1 cellular context compared by ENCODE assay signal in genomic region chr5:142012792-142013388, GRCh38.
A peak's percentile ranks its signal among the peaks of the same experiment; 100 is the strongest.
TF ChIP-seq lines count a peak whose summit lies in the region.

Gene GNPDA1, minus strand, starts transcription at chr5:142013027. Its CDS starts 992 bp downstream, at chr5:142012035.

TF ChIP-seq in HepG2, 621 proteins besides CTCF, POLR2A, EP300 and RAD21 (continued from another document and continues in another):
- TF ChIP-seq GATAD2A (CRISPR knock-in tag; IDR thresholded peaks at IDR 0.05) (peak; percentile 26; the same call in 1 of the 2 replicates), RAD51 (IDR thresholded peaks at IDR 0.05; ENCODE audit: borderline replicate concordance) (peak; percentile 22; the same call in 1 of the 2 replicates), USF2 (IDR thresholded peaks at IDR 0.05; ENCODE audit: low read depth, low read length) (peak; percentile 89), USF2 (CRISPR knock-in tag; IDR thresholded peaks at IDR 0.05; ENCODE audit: borderline replicate concordance) (no peak), ZNF850 (CRISPR knock-in tag; conservative IDR thresholded peaks at IDR 0.05) (no peak), YEATS4 (CRISPR knock-in tag; IDR thresholded peaks at IDR 0.05; ENCODE audit: borderline replicate concordance) (peak; percentile 63; the same call in 1 of the 2 replicates), ZNF740 (CRISPR knock-in tag; IDR thresholded peaks at IDR 0.05) (0 out of 2 replicates have a peak, but pooled peaks have one; percentile 30), ZNF747 (CRISPR knock-in tag; IDR thresholded peaks at IDR 0.05; ENCODE audit: borderline replicate concordance) (no peak), CAMTA2 (CRISPR knock-in tag; IDR thresholded peaks at IDR 0.05; ENCODE audit: borderline replicate concordance) (0 out of 2 replicates have a peak, but pooled peaks have one; percentile 72), AGO2 (optimal IDR thresholded peaks at IDR 0.05; ENCODE audit: low read depth, low read length) (peak; percentile 23), ZSCAN25 (CRISPR knock-in tag; IDR thresholded peaks at IDR 0.05) (no peak), SNAI1 (CRISPR knock-in tag; IDR thresholded peaks at IDR 0.05; ENCODE audit: borderline replicate concordance) (0 out of 2 replicates have a peak, but pooled peaks have one; percentile 7), ATF7-NPFF (CRISPR knock-in tag; IDR thresholded peaks at IDR 0.05; ENCODE audit: low read depth) (0 out of 2 replicates have a peak, but pooled peaks have one; percentile 42), ZNF496 (CRISPR knock-in tag; IDR thresholded peaks at IDR 0.05; ENCODE audit: insufficient replicate concordance) (no peak), MXD1 (CRISPR knock-in tag; IDR thresholded peaks at IDR 0.05) (peak; percentile 73; the same call in 1 of the 2 replicates), TCF12 (IDR thresholded peaks at IDR 0.05) (no peak), TCF12 (CRISPR knock-in tag; IDR thresholded peaks at IDR 0.05) (peak; percentile 53; the same call in 1 of the 2 replicates), ZNF816 (CRISPR knock-in tag; IDR thresholded peaks at IDR 0.05; ENCODE audit: borderline replicate concordance) (no peak; the same call in 1 of the 2 replicates), HOXA9 (CRISPR knock-in tag; IDR thresholded peaks at IDR 0.05; ENCODE audit: borderline replicate concordance) (no peak), HOXA3 (CRISPR knock-in tag; IDR thresholded peaks at IDR 0.05) (peak; percentile 46), SOX6 (IDR thresholded peaks at IDR 0.05) (no peak), SOX6 (CRISPR knock-in tag; IDR thresholded peaks at IDR 0.05) (peak; percentile 28; the same call in 1 of the 2 replicates), ZNF441 (CRISPR knock-in tag; IDR thresholded peaks at IDR 0.05; ENCODE audit: borderline replicate concordance) (0 out of 2 replicates have a peak, but pooled peaks have one; percentile 39), KDM2A (CRISPR knock-in tag; IDR thresholded peaks at IDR 0.05; ENCODE audit: borderline replicate concordance, low read depth) (peak; percentile 65; the same call in 1 of the 2 replicates), SRSF4 (IDR thresholded peaks at IDR 0.05; ENCODE audit: low read depth, low read length, poor library complexity, severe bottlenecking) (no peak), NR3C1 (CRISPR knock-in tag; IDR thresholded peaks at IDR 0.05) (no peak), AKAP8 (CRISPR knock-in tag; IDR thresholded peaks at IDR 0.05) (no peak), POLR2G (IDR thresholded peaks at IDR 0.05; ENCODE audit: low read depth, low read length) (peak; percentile 88), DRAP1 (CRISPR knock-in tag; IDR thresholded peaks at IDR 0.05) (0 out of 2 replicates have a peak, but pooled peaks have one; percentile 24), SALL2 (CRISPR knock-in tag; IDR thresholded peaks at IDR 0.05) (peak; percentile 57), ARID4A (CRISPR knock-in tag; IDR thresholded peaks at IDR 0.05; ENCODE audit: borderline replicate concordance) (peak; percentile 28; the same call in 1 of the 2 replicates), TAF1 (CRISPR knock-in tag; IDR thresholded peaks at IDR 0.05) (peak; percentile 52), HDAC1 (CRISPR knock-in tag; IDR thresholded peaks at IDR 0.05) (peak; percentile 51; the same call in 1 of the 2 replicates), PHF8 (CRISPR knock-in tag; IDR thresholded peaks at IDR 0.05) (peak; percentile 83), ZNF124 (CRISPR knock-in tag; IDR thresholded peaks at IDR 0.05) (no peak), ZNF772 (CRISPR knock-in tag; IDR thresholded peaks at IDR 0.05) (peak; percentile 51; the same call in 1 of the 2 replicates), NR0B2 (CRISPR knock-in tag; IDR thresholded peaks at IDR 0.05) (no peak; the same call in 1 of the 2 replicates), RXRB (CRISPR knock-in tag; IDR thresholded peaks at IDR 0.05; ENCODE audit: borderline replicate concordance) (peak; percentile 43; the same call in 1 of the 2 replicates), KLF15 (CRISPR knock-in tag; IDR thresholded peaks at IDR 0.05; ENCODE audit: borderline replicate concordance) (no peak), DPF2 (CRISPR knock-in tag; IDR thresholded peaks at IDR 0.05; ENCODE audit: borderline replicate concordance, low read depth) (no peak), UBTF (CRISPR knock-in tag; IDR thresholded peaks at IDR 0.05) (peak; percentile 26; the same call in 1 of the 2 replicates), CBX2 (IDR thresholded peaks at IDR 0.05; ENCODE audit: low read depth, low read length) (no peak), CBX2 (CRISPR knock-in tag; IDR thresholded peaks at IDR 0.05; ENCODE audit: low read depth) (no peak), FOXM1 (CRISPR knock-in tag; IDR thresholded peaks at IDR 0.05) (no peak; the same call in 1 of the 2 replicates), ZNF570 (CRISPR knock-in tag; IDR thresholded peaks at IDR 0.05; ENCODE audit: borderline replicate concordance) (no peak), U2AF1 (optimal IDR thresholded peaks at IDR 0.05; ENCODE audit: low read depth, low read length) (peak; percentile 66), SATB2 (CRISPR knock-in tag; IDR thresholded peaks at IDR 0.05) (0 out of 2 replicates have a peak, but pooled peaks have one; percentile 21), NCOR1 (IDR thresholded peaks at IDR 0.05; ENCODE audit: borderline replicate concordance, low read length) (no peak), ZNF580 (CRISPR knock-in tag; IDR thresholded peaks at IDR 0.05; ENCODE audit: borderline replicate concordance, low read depth) (0 out of 2 replicates have a peak, but pooled peaks have one; percentile 28), LRRFIP1 (CRISPR knock-in tag; conservative IDR thresholded peaks at IDR 0.05) (no peak), XBP1 (CRISPR knock-in tag; IDR thresholded peaks at IDR 0.05) (no peak), IKZF5 (CRISPR knock-in tag; IDR thresholded peaks at IDR 0.05) (0 out of 2 replicates have a peak, but pooled peaks have one; percentile 46), ZBTB3 (CRISPR knock-in tag; IDR thresholded peaks at IDR 0.05; ENCODE audit: borderline replicate concordance, low read depth) (no peak), ZNF616 (CRISPR knock-in tag; IDR thresholded peaks at IDR 0.05; ENCODE audit: low read depth) (peak; percentile 55; the same call in 1 of the 2 replicates), ATF3 (CRISPR knock-in tag; IDR thresholded peaks at IDR 0.05) (peak; percentile 46), ASH2L (IDR thresholded peaks at IDR 0.05; ENCODE audit: insufficient read length, low read depth, low read length) (peak; percentile 15)
